1 cellular context compared by ENCODE assay signal in the genomic region with DNA sequence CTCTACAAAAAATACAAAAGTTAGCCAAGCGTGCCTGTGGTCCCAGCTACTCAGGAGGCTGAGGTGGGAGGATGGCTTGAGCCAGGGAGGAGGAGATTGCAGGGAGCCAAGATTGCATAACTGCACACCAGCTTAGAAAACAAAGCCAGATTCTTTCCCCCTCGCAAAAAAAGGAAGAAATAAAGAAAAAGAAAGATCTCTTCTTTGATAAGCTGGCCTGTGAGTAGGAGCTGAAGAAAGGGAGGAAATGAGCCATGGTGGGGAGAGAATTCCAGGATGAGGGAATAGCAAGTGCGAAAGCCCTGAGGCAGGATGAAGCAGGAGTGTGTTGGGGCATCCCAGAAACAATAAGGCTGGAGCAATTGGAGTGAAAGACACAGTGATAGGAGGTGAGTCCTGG.
TF ChIP-seq lines count a peak whose summit lies in the region.

No MANE protein-coding gene starts in this region.

TF ChIP-seq in GM23338, 12 proteins besides CTCF, POLR2A, EP300 and RAD21 (continued from another document):
- no peak for TF ChIP-seq ZNF462 (CRISPR knock-in tag; IDR thresholded peaks at IDR 0.05)
- no peak for TF ChIP-seq EZH2phosphoT487 (IDR thresholded peaks at IDR 0.05; ENCODE audit: unreplicated experiment)
- no peak for TF ChIP-seq NANOG (IDR thresholded peaks at IDR 0.05; ENCODE audit: borderline replicate concordance)
